ENCODE assay signal across 22 cellular contexts in genomic region chr12:24739094-24739779, GRCh38.
DNase-seq lines count a peak whose midpoint lies in the region; ATAC-seq, FAIRE-seq and TF ChIP-seq lines count a peak whose summit lies in the region.
"Had no signal": no experiment of that assay in that cellular context is flagged by ENCODE, and none has a peak within 500 bp of the region (broad histone marks: within the 10 kb centered on the region; RNA-seq: fewer than 3 reads in every experiment).

No MANE protein-coding gene starts in this region.

- TF ChIP-seq CTCF in epithelial cell of esophagus (IDR thresholded peaks at IDR 0.05; ENCODE audit: insufficient read depth, low read depth, low read length, missing control alignments) (no peak), osteoblast (IDR thresholded peaks at IDR 0.05; ENCODE audit: extremely low read depth, low read depth, low read length) (no peak)

- H3K36me3 ChIP-seq in SJSA1 (no peaks in the 10 kb centered on the region), osteoblast (ENCODE audit: insufficient read depth, low read length) (no peaks in the 10 kb centered on the region)
- H3K36me3 ChIP-seq: BLaER1 had no signal

- H3K4me2 ChIP-seq in osteoblast (ENCODE audit: insufficient read depth, low read length): no peak overlapping the region

- H3K27ac ChIP-seq in SJSA1 (peak overlapping the region; percentile 32; the same call in 1 of the 2 replicates), osteoblast (ENCODE audit: low read depth, low read length) (no peak overlapping the region)
- H3K27ac ChIP-seq: BLaER1 had no signal

- ATAC-seq in HG03439 (IDR thresholded peaks at IDR 0.05; ENCODE audit: unreplicated experiment) (no peak), GM21390 (IDR thresholded peaks at IDR 0.05; ENCODE audit: unreplicated experiment) (no peak)
- ATAC-seq: Right ventricle myocardium inferior had no signal

- DNase-seq in GM19239 (ENCODE audit: insufficient read length, low spot score): no peak
- peak in 1 of 2 experiments; percentile 4 for DNase-seq in SJSA1 (ENCODE audit: low read depth in 1 of 2, low spot score in 2 of 2)
- peak; percentile 50 for DNase-seq in epithelial cell of esophagus (ENCODE audit: low read depth)
- peak; percentile 25 for DNase-seq in osteoblast (ENCODE audit: insufficient read length, low spot score, missing footprints)
- DNase-seq in HTR-8/SVneo (ENCODE audit: insufficient read length, low spot score): no peak
- DNase-seq: ACHN; Caco-2; CD4-positive, alpha-beta T cell; DMS 273 treated with DMSO at 0.1 percent for 48 hours; DMS79 treated with DMSO at 0.1 percent for 48 hours; H9; Karpas-422; NCI-H1694; NCI-H2081; NCI-H2171; NCI-H446; NCI-H526; OCI-M1 had no signal

- no peak overlapping the region for H2AFZ ChIP-seq in osteoblast (ENCODE audit: low read length)

- H3K27me3 ChIP-seq in SJSA1 (replicated peaks): no peaks in the 10 kb centered on the region
- no peaks in the 10 kb centered on the region for H3K27me3 ChIP-seq in osteoblast (ENCODE audit: insufficient read depth, low read length)
- H3K27me3 ChIP-seq: BLaER1 had no signal

- no peaks in the 10 kb centered on the region for H3K79me2 ChIP-seq in osteoblast (ENCODE audit: insufficient read depth, low read length)

- H3K9me3 ChIP-seq in SJSA1 (replicated peaks) (no peaks in the 10 kb centered on the region), osteoblast (ENCODE audit: low read depth, low read length) (no peaks in the 10 kb centered on the region)
- H3K9me3 ChIP-seq: Caco-2 had no signal

- H3K4me1 ChIP-seq in SJSA1 (replicated peaks) (peaks cover 28% of the 10 kb centered on the region), osteoblast (ENCODE audit: insufficient read depth, low read length) (no peaks in the 10 kb centered on the region)

- no peaks in the 10 kb centered on the region for H4K20me1 ChIP-seq in osteoblast (ENCODE audit: insufficient read depth, low read length)
- H4K20me1 ChIP-seq: BLaER1 had no signal

- FAIRE-seq in GM19239 (lab: Jason Lieb, UNC) (peak; percentile 8), HTR-8/SVneo (lab: Jason Lieb, UNC) (no peak)

- H3K4me3 ChIP-seq in SJSA1 (no peak overlapping the region), epithelial cell of esophagus (ENCODE audit: low read length) (no peak overlapping the region), osteoblast (ENCODE audit: insufficient read depth, low read length) (no peak overlapping the region)
- H3K4me3 ChIP-seq: BLaER1 had no signal

Comparison
In these comparisons a context has a peak if more than half of its experiments do, and no peak if none do; other contexts are left out.
1. DNase-seq: peak in epithelial cell of esophagus (single experiment) and osteoblast (single experiment); none in GM19239 (single experiment) and HTR-8/SVneo (single experiment).